Comparison of ENCODE assay signal across 28 cellular contexts in the genomic region with DNA sequence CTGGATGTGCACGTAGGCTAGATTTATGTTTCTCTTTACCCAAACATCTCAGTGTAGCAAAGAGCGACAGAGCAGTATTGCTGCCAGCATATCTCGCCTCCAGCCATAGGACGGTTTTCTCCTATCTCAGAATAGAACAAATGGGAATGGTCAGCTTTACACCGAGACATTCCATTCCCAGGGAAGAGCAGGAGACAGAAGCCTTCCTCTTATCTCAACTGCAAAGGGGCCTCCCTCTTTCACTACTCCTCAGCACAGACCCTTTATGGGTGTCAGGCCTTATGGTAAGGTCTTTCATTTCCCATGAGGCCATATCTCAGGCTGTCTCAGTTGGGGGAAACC. TPM values are rescaled to one million over a fixed set of nuclear protein-coding genes. Genes with fewer than 3 reads are reported as not detected.
DNase-seq lines count a peak whose midpoint lies in the region; ATAC-seq and TF ChIP-seq lines count a peak whose summit lies in the region.
"Had no signal": no experiment of that assay in that cellular context is flagged by ENCODE, and none has a peak within 500 bp of the region (broad histone marks: within the 10 kb centered on the region; RNA-seq: fewer than 3 reads in every experiment).

No MANE protein-coding gene starts in this region.

- no peak for ATAC-seq in left cardiac atrium
- ATAC-seq in aorta (ENCODE audit: low FRiP score): no peak
- ATAC-seq: activated CD8-positive, alpha-beta T cell treated with anti-CD3 and anti-CD28 coated beads for 36 hours; foreskin keratinocyte; stimulated activated memory B cell treated with anti-CD40 and anti-IgM and Interleukin-4, amounts not matched to agents 10 μg/mL and 1 μg/mL and 100 μg/mL, for 72 hours had no signal

- DNase-seq in cardiac muscle cell (ENCODE audit: low read depth in 1 of 2, low spot score in 1 of 2) (peak in 1 of 2 donors; percentile 50), left cardiac atrium (no peak), left kidney (ENCODE audit: low read depth, low spot score) (peak; percentile 59), neural crest cell (ENCODE audit: low read depth, low spot score) (no peak), C1 segment of cervical spinal cord (lab: John Stamatoyannopoulos, UW) (no peak), aorta (no peak), glutamatergic neuron (no peak)
- DNase-seq: 8988T; activated CD4-positive, CD25-positive, alpha-beta regulatory T cell; activated CD8-positive, alpha-beta T cell treated with anti-CD3 and anti-CD28 coated beads for 36 hours; activated naive CD4-positive, alpha-beta T cell treated with Interleukin-2 at 50 U/mL for 16 hours; activated T-cell treated with anti-CD3 and anti-CD28 coated beads, Interleukin-2, amount 50 U/mL, for 24 hours; AML-193; amniotic stem cell; DND-41; dorsolateral prefrontal cortex; foreskin keratinocyte; hippocampal formation; NCI-H187; NCI-H69; ovary had no signal

- H3K36me3 Mint-ChIP-seq in neural crest cell (ENCODE audit: low read depth) (no peaks in the 10 kb centered on the region), glutamatergic neuron (ENCODE audit: unreplicated experiment) (no peaks in the 10 kb centered on the region)
- H3K36me3 Mint-ChIP-seq: stimulated activated memory B cell treated with anti-CD40 and anti-IgM and Interleukin-4, amounts not matched to agents 10 μg/mL and 1 μg/mL and 100 μg/mL, for 72 hours had no signal

- H3K9me3 Mint-ChIP-seq in neural crest cell (no peaks in the 10 kb centered on the region), glutamatergic neuron (ENCODE audit: unreplicated experiment) (peaks cover 2% of the 10 kb centered on the region)
- H3K9me3 Mint-ChIP-seq: activated CD8-positive, alpha-beta T cell treated with anti-CD3 and anti-CD28 coated beads for 36 hours; activated T-cell treated with anti-CD3 and anti-CD28 coated beads, Interleukin-2, amount 50 U/mL, for 24 hours; stimulated activated memory B cell treated with anti-CD40 and anti-IgM and Interleukin-4, amounts not matched to agents 10 μg/mL and 1 μg/mL and 100 μg/mL, for 72 hours had no signal

- 39% methylated on average over 5 of the region's 5 CpGs for WGBS in urinary bladder
- 24 to 35% methylated on average over 5 of the region's 5 CpGs for WGBS in aorta, 2 donors

- H3K36me3 ChIP-seq in cardiac muscle cell: no peaks in the 10 kb centered on the region
- no peaks in the 10 kb centered on the region for H3K36me3 ChIP-seq in urinary bladder (ENCODE audit: insufficient read depth)
- no peaks in the 10 kb centered on the region for H3K36me3 ChIP-seq in aorta (ENCODE audit: control insufficient read depth in 1 of 2, insufficient read depth in 2 of 2, low read length in 1 of 2)
- H3K36me3 ChIP-seq: ovary, thoracic aorta had no signal

- H3K27ac Mint-ChIP-seq in neural crest cell (ENCODE audit: unreplicated experiment): peak overlapping the region; percentile 7
- H3K27ac Mint-ChIP-seq in glutamatergic neuron (ENCODE audit: unreplicated experiment): no peak overlapping the region
- H3K27ac Mint-ChIP-seq: activated CD8-positive, alpha-beta T cell treated with anti-CD3 and anti-CD28 coated beads for 36 hours; activated T-cell treated with anti-CD3 and anti-CD28 coated beads, Interleukin-2, amount 50 U/mL, for 24 hours; stimulated activated memory B cell treated with anti-CD40 and anti-IgM and Interleukin-4, amounts not matched to agents 10 μg/mL and 1 μg/mL and 100 μg/mL, for 72 hours had no signal

- H3K4me3 ChIP-seq in cardiac muscle cell (no peak overlapping the region), urinary bladder (ENCODE audit: low read depth, low read length) (no peak overlapping the region), aorta (ENCODE audit: low read length in 2 of 2) (no peak overlapping the region)
- H3K4me3 ChIP-seq: dorsolateral prefrontal cortex, ovary, thoracic aorta had no signal

- H3K27me3 ChIP-seq in cardiac muscle cell (no peaks in the 10 kb centered on the region), aorta (ENCODE audit: control insufficient read depth in 1 of 2, insufficient read depth in 2 of 2, low read length in 1 of 2) (no peaks in the 10 kb centered on the region)
- H3K27me3 ChIP-seq: dorsolateral prefrontal cortex, foreskin keratinocyte, ovary had no signal

- H3K4me3 Mint-ChIP-seq in neural crest cell (no peak overlapping the region), glutamatergic neuron (ENCODE audit: unreplicated experiment) (no peak overlapping the region)
- H3K4me3 Mint-ChIP-seq: activated CD8-positive, alpha-beta T cell treated with anti-CD3 and anti-CD28 coated beads for 36 hours; activated T-cell treated with anti-CD3 and anti-CD28 coated beads, Interleukin-2, amount 50 U/mL, for 24 hours; stimulated activated memory B cell treated with anti-CD40 and anti-IgM and Interleukin-4, amounts not matched to agents 10 μg/mL and 1 μg/mL and 100 μg/mL, for 72 hours had no signal

- H3K27ac ChIP-seq in cardiac muscle cell (peak overlapping the region; percentile 99), urinary bladder (ENCODE audit: low read depth) (peak overlapping the region; percentile 70), aorta (ENCODE audit: low read depth in 1 of 2, low read length in 2 of 2) (no peak overlapping the region)
- H3K27ac ChIP-seq: dorsolateral prefrontal cortex, foreskin keratinocyte, ovary, thoracic aorta had no signal

- H3K9me3 ChIP-seq in cardiac muscle cell (ENCODE audit: low read depth) (no peaks in the 10 kb centered on the region), aorta (ENCODE audit: control insufficient read depth, low read length) (no peaks in the 10 kb centered on the region)
- H3K9me3 ChIP-seq: ovary, thoracic aorta had no signal

- H3K4me1 Mint-ChIP-seq in neural crest cell (peaks cover 19% of the 10 kb centered on the region), glutamatergic neuron (ENCODE audit: low read depth, unreplicated experiment) (no peaks in the 10 kb centered on the region)

- TF ChIP-seq CTCF in cardiac muscle cell (IDR thresholded peaks at IDR 0.05; ENCODE audit: low read depth, low read length) (no peak), neural crest cell (conservative IDR thresholded peaks at IDR 0.05) (no peak), glutamatergic neuron (IDR thresholded peaks at IDR 0.05; ENCODE audit: partially characterized antibody, unreplicated experiment) (no peak)

- peaks cover 34% of the 10 kb centered on the region for H3K4me1 ChIP-seq in cardiac muscle cell (ENCODE audit: low read depth)
- no peaks in the 10 kb centered on the region for H3K4me1 ChIP-seq in urinary bladder (ENCODE audit: insufficient read depth)
- H3K4me1 ChIP-seq in aorta (ENCODE audit: control insufficient read depth in 1 of 2, insufficient read depth in 2 of 2, low read length in 2 of 2): no peaks in the 10 kb centered on the region
- H3K4me1 ChIP-seq: foreskin keratinocyte had no signal

- peaks cover under 1% of the 10 kb centered on the region for H3K27me3 Mint-ChIP-seq in neural crest cell (ENCODE audit: low read depth)
- H3K27me3 Mint-ChIP-seq in glutamatergic neuron (ENCODE audit: unreplicated experiment): peaks cover 3% of the 10 kb centered on the region
- H3K27me3 Mint-ChIP-seq: activated CD8-positive, alpha-beta T cell treated with anti-CD3 and anti-CD28 coated beads for 36 hours; activated T-cell treated with anti-CD3 and anti-CD28 coated beads, Interleukin-2, amount 50 U/mL, for 24 hours; stimulated activated memory B cell treated with anti-CD40 and anti-IgM and Interleukin-4, amounts not matched to agents 10 μg/mL and 1 μg/mL and 100 μg/mL, for 72 hours had no signal

- intact Hi-C loops in left cardiac atrium (cut with DNase I) (no loop called here), aorta (cut with DNase I) (no loop called here)

RNA-seq across cellular contexts. Expression of a gene that starts 19.2 kb away (rescaled TPM):
- total RNA-seq in cardiac muscle cell (15.5 and 25.9 TPM in 2 replicates), left cardiac atrium (100 to 1,000 TPM; 156 to 166 TPM), neural crest cell (8.0 and 8.5 TPM in 2 replicates), urinary bladder (127 TPM), aorta (100 to 1,000 TPM; 264 to 294 TPM), glutamatergic neuron (ENCODE audit: unreplicated experiment) (1.8 TPM)
- polyA plus RNA-seq in cardiac muscle cell (18.8 and 41.2 TPM in 2 replicates), urinary bladder (180 TPM), aorta (100 to 1,000 TPM; 100 to 159 TPM)

RNA-seq across cellular contexts. Expression of a gene that starts 41.2 kb away (rescaled TPM):
- total RNA-seq in cardiac muscle cell (103 and 173 TPM in 2 replicates), left cardiac atrium (10 to 100 TPM; 62.4 to 68.5 TPM), neural crest cell (40.3 and 42.3 TPM in 2 replicates), urinary bladder (24.6 TPM), aorta (10 to 100 TPM; 26.9 to 40.2 TPM), glutamatergic neuron (ENCODE audit: unreplicated experiment) (44.2 TPM)
- polyA plus RNA-seq in cardiac muscle cell (206 and 287 TPM in 2 replicates), urinary bladder (92.7 TPM), aorta (100 to 1,000 TPM in 1 of 2 donors, 10 to 100 TPM in 1; 91.2 to 108 TPM)

RNA-seq across cellular contexts. Expression of a gene that starts 41.6 kb away (rescaled TPM):
- total RNA-seq in cardiac muscle cell (269 and 315 TPM in 2 replicates), left cardiac atrium (10 to 100 TPM; 49.0 to 52.5 TPM), neural crest cell (76.6 and 77.6 TPM in 2 replicates), urinary bladder (75.9 TPM), aorta (10 to 100 TPM; 50.8 to 54.7 TPM), glutamatergic neuron (ENCODE audit: unreplicated experiment) (64.6 TPM)
- polyA plus RNA-seq in cardiac muscle cell (273 and 276 TPM in 2 replicates), urinary bladder (139 TPM), aorta (10 to 100 TPM; 59.2 to 80.9 TPM)

RNA-seq across cellular contexts. Expression of a gene that starts 45.1 kb away (rescaled TPM):
- total RNA-seq in cardiac muscle cell (2.0 and 5.5 TPM in 2 replicates), left cardiac atrium (not detected), neural crest cell (0.30 TPM in 1 of 2 replicates, not detected in the other), urinary bladder (not detected), aorta (not detected), glutamatergic neuron (ENCODE audit: unreplicated experiment) (not detected)
- polyA plus RNA-seq in cardiac muscle cell (1.2 and 5.0 TPM in 2 replicates), urinary bladder (not detected), aorta (under 1 TPM; 0.03 to 0.50 TPM)
- total RNA-seq: activated CD8-positive, alpha-beta T cell treated with anti-CD3 and anti-CD28 coated beads for 36 hours; cardiac septum; epithelial cell of proximal tubule; foreskin keratinocyte; LHCN-M2; liver; thoracic aorta had no signal
- polyA plus RNA-seq: foreskin keratinocyte had no signal

RNA-seq across cellular contexts. Expression of a gene that starts 50.7 kb away (rescaled TPM):
- total RNA-seq in cardiac muscle cell: 2.4 and 4.4 TPM in 2 replicates
- polyA plus RNA-seq in cardiac muscle cell: 2.9 and 7.9 TPM in 2 replicates
- total RNA-seq in left cardiac atrium: 1 to 10 TPM; 5.7 to 6.6 TPM
- total RNA-seq in neural crest cell: 0.14 TPM in 1 of 2 replicates, not detected in the other
- total RNA-seq in urinary bladder: 1.6 TPM
- polyA plus RNA-seq in urinary bladder: 19.3 TPM
- 1 to 10 TPM; 1.6 to 3.7 TPM for total RNA-seq in aorta
- polyA plus RNA-seq in aorta: 1 to 10 TPM in 1 of 2 donors, under 1 TPM in 1; 0.46 to 3.1 TPM
- 1.6 TPM for total RNA-seq in glutamatergic neuron (ENCODE audit: unreplicated experiment)

Comparison
In these comparisons a context has a peak if more than half of its experiments do, and no peak if none do; other contexts are left out.
1. H3K27ac ChIP-seq: peak in cardiac muscle cell (single experiment) and urinary bladder (single experiment); none in aorta (0 of 2).